ENCODE assay signal across 1 cellular context in the genomic region with DNA sequence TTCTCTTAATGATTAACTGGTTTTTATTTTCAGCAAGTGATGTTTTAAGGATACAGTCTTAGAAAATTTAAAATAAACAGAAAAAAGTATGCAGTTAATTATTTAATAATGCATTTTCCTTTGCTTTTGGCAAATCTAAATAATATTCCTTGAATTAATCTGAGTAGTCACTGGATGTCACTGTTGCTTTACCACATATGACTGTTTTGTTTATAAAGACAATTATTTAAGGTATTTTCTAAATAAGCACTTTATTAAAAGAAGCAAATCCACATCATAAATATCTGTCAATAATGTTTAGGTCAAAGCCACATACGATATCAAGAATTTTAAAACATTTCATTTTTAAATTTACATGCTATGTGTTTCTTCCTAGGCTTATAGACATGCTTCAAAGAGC.
TF ChIP-seq lines count a peak whose summit lies in the region.

No MANE protein-coding gene starts in this region.

TF ChIP-seq in endothelial cell of umbilical vein, 7 proteins besides CTCF, POLR2A, EP300 and RAD21:
- TF ChIP-seq EZH2 (IDR thresholded peaks at IDR 0.05; ENCODE audit: borderline replicate concordance, low read depth, low read length, severe bottlenecking) (no peak), FOS (IDR thresholded peaks at IDR 0.05; ENCODE audit: borderline replicate concordance, insufficient read depth, low read length) (no peak), GATA2 (IDR thresholded peaks at IDR 0.05; ENCODE audit: insufficient read depth, insufficient read length, low read depth, low read length) (no peak), MYC (IDR thresholded peaks at IDR 0.05; ENCODE audit: low read depth, low read length) (no peak), POLR2AphosphoS5 (IDR thresholded peaks at IDR 0.05; ENCODE audit: insufficient read depth, low read depth, low read length) (no peak), JUN (IDR thresholded peaks at IDR 0.05; ENCODE audit: borderline replicate concordance, insufficient read depth, insufficient read length, low read depth) (no peak)
- TF ChIP-seq, protein P1, sequence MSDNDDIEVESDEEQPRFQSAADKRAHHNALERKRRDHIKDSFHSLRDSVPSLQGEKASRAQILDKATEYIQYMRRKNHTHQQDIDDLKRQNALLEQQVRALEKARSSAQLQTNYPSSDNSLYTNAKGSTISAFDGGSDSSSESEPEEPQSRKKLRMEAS (IDR thresholded peaks at IDR 0.05; ENCODE audit: insufficient read depth, insufficient read length): no peak
